In the genomic region with DNA sequence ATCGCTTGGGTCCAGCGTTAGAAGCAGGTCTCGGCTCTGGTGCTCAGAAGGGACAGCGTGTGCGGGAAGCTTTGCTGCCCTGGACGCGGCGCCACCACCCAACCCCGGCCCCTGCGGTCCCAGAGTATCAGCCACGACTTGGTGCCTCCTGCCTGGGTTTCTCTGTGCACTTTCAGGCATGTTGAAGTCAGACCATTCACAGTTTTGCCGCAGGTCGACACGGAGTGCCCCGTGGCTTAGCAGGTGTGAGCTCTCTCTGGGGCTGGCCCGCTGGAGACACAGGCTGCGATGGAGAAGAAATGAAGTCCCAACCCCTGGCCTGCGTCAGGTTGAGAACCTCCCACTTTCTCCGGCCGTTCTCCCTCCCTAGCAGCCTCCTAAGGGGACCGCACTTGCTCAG, we compare ENCODE assay signal across 19 cellular contexts.
"Had no signal": no experiment of that assay in that cellular context is flagged by ENCODE, and none has a peak within 500 bp of the region (broad histone marks: within the 10 kb centered on the region; RNA-seq: fewer than 3 reads in every experiment).

No MANE protein-coding gene starts in this region.

- H3K9me3 Mint-ChIP-seq: memory B cell; natural killer cell; stimulated activated memory B cell treated with anti-CD40 and anti-IgM and Interleukin-4, amounts not matched to agents 10 μg/mL and 1 μg/mL and 100 μg/mL, for 72 hours; T-cell had no signal

- H3K27ac Mint-ChIP-seq: memory B cell; natural killer cell; stimulated activated memory B cell treated with anti-CD40 and anti-IgM and Interleukin-4, amounts not matched to agents 10 μg/mL and 1 μg/mL and 100 μg/mL, for 72 hours; T-cell had no signal

- DNase-seq: activated CD4-positive, CD25-positive, alpha-beta regulatory T cell treated with anti-CD3 and anti-CD28 coated beads, Interleukin-2, amount 50 U/mL, for 72 hours; activated naive CD4-positive, alpha-beta T cell treated with Interleukin-2 at 50 U/mL for 16 hours; erythroblast; heart right ventricle; natural killer cell; nucleus accumbens; right lobe of liver; SK-N-SH; spleen; T-cell; T1000; thyroid gland had no signal

- H3K4me2 ChIP-seq: SK-N-SH had no signal

- H3K4me3 ChIP-seq: ascending aorta, breast epithelium, dorsolateral prefrontal cortex, gastroesophageal sphincter, heart right ventricle, psoas muscle, right lobe of liver, spleen, thyroid gland had no signal

- H3K9ac ChIP-seq: SK-N-SH had no signal

- H3K27ac ChIP-seq: ascending aorta, breast epithelium, dorsolateral prefrontal cortex, gastroesophageal sphincter, heart right ventricle, psoas muscle, right lobe of liver, spleen, thyroid gland had no signal

- H3K4me1 Mint-ChIP-seq: memory B cell; natural killer cell; stimulated activated memory B cell treated with anti-CD40 and anti-IgM and Interleukin-4, amounts not matched to agents 10 μg/mL and 1 μg/mL and 100 μg/mL, for 72 hours; T-cell had no signal

- H3K36me3 ChIP-seq: ascending aorta, breast epithelium, gastroesophageal sphincter, heart right ventricle, right lobe of liver, spleen, thyroid gland had no signal

- H3K9me2 ChIP-seq: SK-N-SH had no signal

- H3K36me3 Mint-ChIP-seq: memory B cell; natural killer cell; stimulated activated memory B cell treated with anti-CD40 and anti-IgM and Interleukin-4, amounts not matched to agents 10 μg/mL and 1 μg/mL and 100 μg/mL, for 72 hours; T-cell had no signal

- H3K9me3 ChIP-seq: ascending aorta, breast epithelium, psoas muscle, right lobe of liver, SK-N-SH, thyroid gland had no signal

- H3K27me3 ChIP-seq: ascending aorta, right lobe of liver, thyroid gland had no signal

- H3K4me3 Mint-ChIP-seq: memory B cell; natural killer cell; stimulated activated memory B cell treated with anti-CD40 and anti-IgM and Interleukin-4, amounts not matched to agents 10 μg/mL and 1 μg/mL and 100 μg/mL, for 72 hours; T-cell had no signal

- H3K4me1 ChIP-seq: ascending aorta, breast epithelium, gastroesophageal sphincter, heart right ventricle, psoas muscle, right lobe of liver, spleen, thyroid gland had no signal
